In genomic region chrX:118496763-118497079, GRCh38 we compare ENCODE assay signal across 8 cellular contexts. TPM values are rescaled to one million over a fixed set of nuclear protein-coding genes. Genes with fewer than 3 reads are reported as not detected.
A peak's percentile ranks its signal among the peaks of the same experiment; 100 is the strongest.
DNase-seq lines count a peak whose midpoint lies in the region; ATAC-seq and TF ChIP-seq lines count a peak whose summit lies in the region.

No MANE protein-coding gene starts in this region.

- no peaks in the 10 kb centered on the region for H3K79me2 ChIP-seq in mammary epithelial cell (ENCODE audit: insufficient read depth, low read length)

- 45% methylated on average over 12 of the region's 13 CpGs for WGBS in mammary epithelial cell (ENCODE audit: low coverage, missing lambda C conversion rate)
- 4 to 5% methylated on average over 4 to 13 of the region's 13 CpGs for WGBS in body of pancreas, 2 donors

- CTCF ChIA-PET in A673 (lab: Charles Lee) (no interaction called here), mammary epithelial cell (lab: Charles Lee; ENCODE audit: low non-redundant PET) (no interaction called here)

- H2AFZ ChIP-seq in mammary epithelial cell (ENCODE audit: low read depth, low read length) = peak overlapping the region; percentile 95

- POLR2A ChIA-PET in A673 (lab: Charles Lee; ENCODE audit: low non-redundant PET) = no interaction called here

- no peaks in the 10 kb centered on the region for H3K9me3 ChIP-seq in A673 (ENCODE audit: low read depth, low read length, poor library complexity, severe bottlenecking)
- H3K9me3 ChIP-seq in HUES48 (ENCODE audit: control insufficient read depth, insufficient read depth, low read length) = no peaks in the 10 kb centered on the region
- H3K9me3 ChIP-seq in mammary epithelial cell (replicated peaks; ENCODE audit: insufficient read depth, low read length) = no peaks in the 10 kb centered on the region
- H3K9me3 ChIP-seq in mononuclear cell (ENCODE audit: low read depth, low read length) = no peaks in the 10 kb centered on the region
- H3K9me3 ChIP-seq in body of pancreas = no peaks in the 10 kb centered on the region

- peak overlapping the region; percentile 82 for H3K4me2 ChIP-seq in mammary epithelial cell (ENCODE audit: insufficient read depth, low read depth, low read length)

- BruUV-seq in A673 (replicated peaks; lab: Mats Ljungman, UMichigan) = no TSS peak
- BruUV-seq in mammary epithelial cell (replicated peaks; lab: Mats Ljungman, UMichigan) = no TSS peak

- H3K27me3 ChIP-seq in A673 (replicated peaks; ENCODE audit: insufficient read depth, low read depth, low read length, poor library complexity) (peaks cover 12% of the 10 kb centered on the region), HUES48 (ENCODE audit: control insufficient read depth, insufficient read depth, low read length) (peaks cover 41% of the 10 kb centered on the region), mammary epithelial cell (ENCODE audit: insufficient read depth, low read length) (no peaks in the 10 kb centered on the region), mononuclear cell (ENCODE audit: insufficient read depth, low read length) (no peaks in the 10 kb centered on the region), body of pancreas (no peaks in the 10 kb centered on the region)

- H3K36me3 ChIP-seq in A673 (ENCODE audit: insufficient read depth, low read length, poor library complexity, severe bottlenecking) = no peaks in the 10 kb centered on the region
- no peaks in the 10 kb centered on the region for H3K36me3 ChIP-seq in HUES48 (ENCODE audit: control insufficient read depth, insufficient read depth, low read length)
- H3K36me3 ChIP-seq in mammary epithelial cell (ENCODE audit: insufficient read depth, low read length) = no peaks in the 10 kb centered on the region
- H3K36me3 ChIP-seq in body of pancreas (replicated peaks in 1 of 2; ENCODE audit: insufficient read depth in 1 of 2, low read depth in 2 of 2) = no peaks in the 10 kb centered on the region

- H3K4me3 ChIP-seq in A673 (ENCODE audit: low read depth, low read length, poor library complexity, severe bottlenecking) (peak overlapping the region; percentile 49), HUES48 (ENCODE audit: low read depth, low read length) (peak overlapping the region; percentile 78), mammary epithelial cell (replicated peaks in 1 of 3; ENCODE audit: insufficient read depth in 1 of 3, low read depth in 2 of 3, low read length in 3 of 3) (peak overlapping the region; percentile 58 to 62 (median 60)), mononuclear cell (ENCODE audit: low read length) (peak overlapping the region; percentile 75), body of pancreas (no peak overlapping the region)

- no peaks in the 10 kb centered on the region for H3K4me1 ChIP-seq in A673 (ENCODE audit: insufficient read depth, low read length, poor library complexity, severe bottlenecking)
- peaks cover 36% of the 10 kb centered on the region for H3K4me1 ChIP-seq in HUES48 (ENCODE audit: control insufficient read depth, insufficient read depth, low read length)
- no peaks in the 10 kb centered on the region for H3K4me1 ChIP-seq in mammary epithelial cell (ENCODE audit: insufficient read depth, low read length)
- peaks cover 47% of the 10 kb centered on the region for H3K4me1 ChIP-seq in mononuclear cell (ENCODE audit: insufficient read depth, low read length)
- H3K4me1 ChIP-seq in body of pancreas = peaks cover 8% of the 10 kb centered on the region

- in situ Hi-C loops in mammary epithelial cell (cut with MboI; ENCODE audit: low sequenced_read_pairs in 2 of 2) = no loop called here

- intact Hi-C loops in A673 (cut with micrococcal nuclease; ENCODE audit: unreplicated experiment) = no loop called here
- intact Hi-C loops in mammary epithelial cell (cut with micrococcal nuclease) = loop anchor here (5.0 kb wide), 1 partner anchor 106 kb away; no protein-coding TSS in a partner anchor
- intact Hi-C loops in body of pancreas (cut with DNase I) = no loop called here

- TF ChIP-seq POLR2A in body of pancreas (IDR thresholded peaks at IDR 0.05) = no peak

- H3K9ac ChIP-seq in HUES48 (ENCODE audit: low read depth, low read length) (no peak overlapping the region; the same call in 1 of the 2 replicates), mammary epithelial cell (ENCODE audit: insufficient read depth, low read length) (no peak overlapping the region)

- H3K27ac ChIP-seq in A673 (ENCODE audit: low read depth, low read length, poor library complexity, severe bottlenecking) (no peak overlapping the region), HUES48 (ENCODE audit: low read depth, low read length) (no peak overlapping the region), mammary epithelial cell (ENCODE audit: insufficient read depth, low read depth, low read length) (no peak overlapping the region), body of pancreas (peak overlapping the region in 1 of 4 donors; percentile 28)

- DNase-seq in A673 (ENCODE audit: low spot score) (no peak), mammary epithelial cell (no peak), body of pancreas (no peak), iPS-NIHi7 (ENCODE audit: extremely low spot score) (no peak)

- dilution Hi-C loops in mammary epithelial cell (cut with HindIII; ENCODE audit: low sequenced_read_pairs) = no loop called here

- TF ChIP-seq CTCF in A673 (conservative IDR thresholded peaks at IDR 0.05; ENCODE audit: low read depth, low read length) = no peak
- no peak for TF ChIP-seq CTCF in mammary epithelial cell (conservative IDR thresholded peaks at IDR 0.05 in 1 of 2, IDR thresholded peaks at IDR 0.05 in 1 of 2; ENCODE audit: extremely low read depth in 1 of 2, insufficient read depth in 1 of 2, low read depth in 1 of 2, low read length in 2 of 2)
- TF ChIP-seq CTCF in body of pancreas (IDR thresholded peaks at IDR 0.05) = no peak

- ATAC-seq in GM19043 (IDR thresholded peaks at IDR 0.05; ENCODE audit: low read depth, unreplicated experiment) = peak; percentile 10
- ATAC-seq in body of pancreas = no peak
- ATAC-seq in HG02970 (IDR thresholded peaks at IDR 0.05; ENCODE audit: low FRiP score, unreplicated experiment) = no peak

- H4K20me1 ChIP-seq in mammary epithelial cell (ENCODE audit: insufficient read depth, low read length) = no peaks in the 10 kb centered on the region

RNA-seq across cellular contexts. Expression of gene DOCK11, which starts 1.1 kb away (rescaled TPM):
- 2.1 and 2.2 TPM in 2 replicates for total RNA-seq in A673 (2021)
- 1 to 10 TPM; 1.3 to 4.4 TPM for total RNA-seq in mammary epithelial cell
- 2.2 TPM for polyA plus RNA-seq in mammary epithelial cell
- polyA minus RNA-seq in mammary epithelial cell = 1.2 TPM
- total RNA-seq in mononuclear cell = 78.7 TPM
- 10 to 100 TPM in 1 of 2 donors, 1 to 10 TPM in 1; 4.9 to 15.8 TPM for total RNA-seq in body of pancreas

Comparison
In these comparisons a context has a peak if more than half of its experiments do, and no peak if none do; other contexts are left out.
1. H3K4me3 ChIP-seq: peak in A673 (single experiment), HUES48 (single experiment), mammary epithelial cell (3 of 3) and mononuclear cell (single experiment); none in body of pancreas (0 of 2).